In genomic region chr7:118843456-118843855, GRCh38 we compare ENCODE assay signal across 30 cellular contexts.
"Had no signal": no experiment of that assay in that cellular context is flagged by ENCODE, and none has a peak within 500 bp of the region (broad histone marks: within the 10 kb centered on the region; RNA-seq: fewer than 3 reads in every experiment).

No MANE protein-coding gene starts in this region.

- H3K4me3 ChIP-seq: gastrocnemius medialis, heart left ventricle had no signal

- ATAC-seq: activated CD4-positive, alpha-beta T cell treated with anti-CD3 and anti-CD28 coated beads for 36 hours; activated CD8-positive, alpha-beta memory T cell treated with anti-CD3 and anti-CD28 coated beads, Interleukin-2, amount 10 ng/mL, durations not matched to agents 7 days and 5 days; activated CD8-positive, alpha-beta T cell treated with anti-CD3 and anti-CD28 coated beads, Interleukin-2, amount 10 ng/mL, durations not matched to agents 7 days and 5 days; activated T-cell treated with anti-CD3 and anti-CD28 coated beads, Interleukin-2, amount 50 U/mL, for 72 hours; esophagus mucosa; gastrocnemius medialis; heart left ventricle had no signal

- H3K27ac ChIP-seq: brain microvascular endothelial cell, epithelial cell of prostate, gastrocnemius medialis, heart left ventricle, VCaP had no signal

- H3K4me1 ChIP-seq: gastrocnemius medialis, heart left ventricle had no signal

- H3K9me3 ChIP-seq: gastrocnemius medialis had no signal

- FAIRE-seq: astrocyte, bronchial epithelial cell, endothelial cell of umbilical vein had no signal

- H3K36me3 ChIP-seq: brain microvascular endothelial cell, gastrocnemius medialis, heart left ventricle had no signal

- H3K27me3 ChIP-seq: brain microvascular endothelial cell, gastrocnemius medialis, heart left ventricle had no signal

- DNase-seq: activated B cell treated with CpG ODN at 0.5 μM for 24 hours; activated CD4-positive, alpha-beta memory T cell treated with anti-CD3 and anti-CD28 coated beads for 36 hours; activated CD4-positive, alpha-beta T cell treated with anti-CD3 and anti-CD28 coated beads for 36 hours; activated CD4-positive, alpha-beta T cell treated with anti-CD3 and anti-CD28 coated beads, Interleukin-2, amount 10 ng/mL, durations not matched to agents 24 days and 14 days; activated CD4-positive, CD25-positive, alpha-beta regulatory T cell treated with anti-CD3 and anti-CD28 coated beads, Interleukin-2, amount 50 U/mL, for 72 hours; activated CD8-positive, alpha-beta memory T cell treated with anti-CD3 and anti-CD28 coated beads, Interleukin-2, amount 10 ng/mL, durations not matched to agents 7 days and 5 days; activated CD8-positive, alpha-beta memory T cell treated with anti-CD3 and anti-CD28 coated beads, Interleukin-2, amount 50 U/mL, for 4 hours; activated CD8-positive, alpha-beta T cell treated with anti-CD3 and anti-CD28 coated beads, Interleukin-2, amount 10 ng/mL, durations not matched to agents 7 days and 5 days; activated gamma-delta T cell; activated naive CD4-positive, alpha-beta T cell; activated naive CD4-positive, alpha-beta T cell treated with anti-CD3 and anti-CD28 coated beads, Interleukin-2, amount 50 U/mL, for 16 hours; activated T-cell treated with anti-CD3 and anti-CD28 coated beads, Interleukin-2, amount 50 U/mL, for 1 hour; activated T-cell treated with anti-CD3 and anti-CD28 coated beads, Interleukin-2, amount 50 U/mL, for 72 hours; amniotic stem cell; anterior cingulate cortex; brain microvascular endothelial cell; cortex of kidney; dermis blood vessel endothelial cell; effector CD8-positive, alpha-beta T cell; foreskin fibroblast; gastrocnemius medialis; glutamatergic neuron; heart left ventricle; T-helper 2 cell had no signal
